In the genomic region with DNA sequence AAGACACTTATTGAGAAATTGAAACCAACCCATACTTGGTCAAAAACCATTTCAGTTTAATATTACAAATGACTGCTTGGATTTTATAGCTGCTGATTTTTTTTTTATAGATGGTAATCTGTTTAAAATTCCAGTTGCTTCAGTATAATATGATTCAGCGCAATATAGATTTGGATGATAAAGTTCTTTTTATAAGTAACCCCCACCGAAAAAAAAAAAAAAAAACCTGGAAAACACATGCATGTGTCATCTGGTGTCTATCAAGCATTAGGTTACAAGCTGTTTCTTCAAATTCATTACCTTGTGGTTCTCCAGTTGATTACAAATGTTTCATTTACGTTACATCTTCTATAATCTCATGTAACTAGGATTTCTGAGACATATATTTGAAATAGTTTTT, we compare ENCODE assay signal across 20 cellular contexts.
"Had no signal": no experiment of that assay in that cellular context is flagged by ENCODE, and none has a peak within 500 bp of the region (broad histone marks: within the 10 kb centered on the region; RNA-seq: fewer than 3 reads in every experiment).

No MANE protein-coding gene starts in this region.

- DNase-seq: IMR-90, Karpas-422, KG1, MM.1S, NCI-H1092 treated with DMSO at 0.1 percent for 48 hours, NCI-H1417, NCI-H1436 treated with DMSO at 0.1 percent for 48 hours, NCI-H1694, NCI-H187 treated with DMSO at 0.1 percent for 48 hours, NCI-H2029 treated with DMSO at 0.1 percent for 48 hours, NCI-H226, NCI-H510A treated with DMSO at 0.1 percent for 48 hours, NCI-H526, Right ventricle myocardium superior, RPMI8226, SIG-M5, T-helper 1 cell, T-helper 17 cell had no signal

- FAIRE-seq: HepG2, RCC 7860 had no signal

- ATAC-seq: HepG2, T-helper 17 cell had no signal
